22 cellular contexts compared by ENCODE assay signal in genomic region chr4:74896595-74896994, GRCh38. TPM values are rescaled to one million over a fixed set of nuclear protein-coding genes. Genes with fewer than 3 reads are reported as not detected.
"Had no signal": no experiment of that assay in that cellular context is flagged by ENCODE, and none has a peak within 500 bp of the region (broad histone marks: within the 10 kb centered on the region; RNA-seq: fewer than 3 reads in every experiment).

No MANE protein-coding gene starts in this region.

- H3K4me3 Mint-ChIP-seq: memory B cell; mesothelial cell of epicardium; naive B cell; nephron; stimulated activated memory B cell treated with anti-CD40 and anti-IgM and Interleukin-4, amounts not matched to agents 10 μg/mL and 1 μg/mL and 100 μg/mL, for 72 hours; stimulated activated naive CD8-positive, alpha-beta T cell treated with anti-CD3 and anti-CD28 coated beads, Interleukin-15, Interleukin-2, amounts not matched to agents 100 ng/mL and 50 ng/mL, for 24 hours had no signal

- H3K4me1 Mint-ChIP-seq: naive B cell had no signal

- H3K4me1 ChIP-seq: left ventricle myocardium inferior, lower lobe of right lung, testis, tibial nerve, upper lobe of right lung, vagina had no signal

- H3K27me3 ChIP-seq: esophagus muscularis mucosa, testis, tibial nerve, upper lobe of right lung, vagina had no signal

- H3K27ac Mint-ChIP-seq: memory B cell; mesothelial cell of epicardium; naive B cell; nephron; stimulated activated memory B cell treated with anti-CD40 and anti-IgM and Interleukin-4, amounts not matched to agents 10 μg/mL and 1 μg/mL and 100 μg/mL, for 72 hours; stimulated activated naive CD8-positive, alpha-beta T cell treated with anti-CD3 and anti-CD28 coated beads, Interleukin-15, Interleukin-2, amounts not matched to agents 100 ng/mL and 50 ng/mL, for 24 hours had no signal

- ATAC-seq: lower lobe of right lung; right cardiac atrium; stimulated activated memory B cell treated with anti-CD40 and anti-IgM and Interleukin-4, amounts not matched to agents 10 μg/mL and 1 μg/mL and 100 μg/mL, for 72 hours; upper lobe of right lung had no signal

- H3K9me3 Mint-ChIP-seq: memory B cell; mesothelial cell of epicardium; naive B cell; nephron; stimulated activated memory B cell treated with anti-CD40 and anti-IgM and Interleukin-4, amounts not matched to agents 10 μg/mL and 1 μg/mL and 100 μg/mL, for 72 hours; stimulated activated naive CD8-positive, alpha-beta T cell treated with anti-CD3 and anti-CD28 coated beads, Interleukin-15, Interleukin-2, amounts not matched to agents 100 ng/mL and 50 ng/mL, for 24 hours had no signal

- DNase-seq: central memory CD4-positive, alpha-beta T cell; effector CD4-positive, alpha-beta T cell; kidney glomerular epithelial cell; left ventricle myocardium inferior; lower lobe of right lung; naive B cell; posterior cingulate gyrus; right cardiac atrium; stimulated activated CD4-positive, alpha-beta T cell treated with anti-CD3 and anti-CD28 coated beads, Interleukin-4, amount 100 ng/mL, for 24 hours; testis; upper lobe of right lung had no signal

- H3K27me3 Mint-ChIP-seq: memory B cell; stimulated activated memory B cell treated with anti-CD40 and anti-IgM and Interleukin-4, amounts not matched to agents 10 μg/mL and 1 μg/mL and 100 μg/mL, for 72 hours had no signal

- H3K27ac ChIP-seq: coronary artery, esophagus muscularis mucosa, left ventricle myocardium inferior, lower lobe of right lung, testis, tibial nerve, upper lobe of right lung, vagina had no signal

- H3K36me3 Mint-ChIP-seq: memory B cell; mesothelial cell of epicardium; naive B cell; stimulated activated memory B cell treated with anti-CD40 and anti-IgM and Interleukin-4, amounts not matched to agents 10 μg/mL and 1 μg/mL and 100 μg/mL, for 72 hours had no signal

- H3K36me3 ChIP-seq: esophagus muscularis mucosa, left ventricle myocardium inferior, lower lobe of right lung, tibial nerve, upper lobe of right lung, vagina had no signal

- H3K4me3 ChIP-seq: coronary artery, esophagus muscularis mucosa, left ventricle myocardium inferior, lower lobe of right lung, testis, tibial nerve, upper lobe of right lung, vagina had no signal

RNA-seq across cellular contexts. Expression of gene PARM1, which starts 36.3 kb away (rescaled TPM):
- total RNA-seq: dermis microvascular lymphatic vessel endothelial cell, osteoblast had no signal
